In the genomic region with DNA sequence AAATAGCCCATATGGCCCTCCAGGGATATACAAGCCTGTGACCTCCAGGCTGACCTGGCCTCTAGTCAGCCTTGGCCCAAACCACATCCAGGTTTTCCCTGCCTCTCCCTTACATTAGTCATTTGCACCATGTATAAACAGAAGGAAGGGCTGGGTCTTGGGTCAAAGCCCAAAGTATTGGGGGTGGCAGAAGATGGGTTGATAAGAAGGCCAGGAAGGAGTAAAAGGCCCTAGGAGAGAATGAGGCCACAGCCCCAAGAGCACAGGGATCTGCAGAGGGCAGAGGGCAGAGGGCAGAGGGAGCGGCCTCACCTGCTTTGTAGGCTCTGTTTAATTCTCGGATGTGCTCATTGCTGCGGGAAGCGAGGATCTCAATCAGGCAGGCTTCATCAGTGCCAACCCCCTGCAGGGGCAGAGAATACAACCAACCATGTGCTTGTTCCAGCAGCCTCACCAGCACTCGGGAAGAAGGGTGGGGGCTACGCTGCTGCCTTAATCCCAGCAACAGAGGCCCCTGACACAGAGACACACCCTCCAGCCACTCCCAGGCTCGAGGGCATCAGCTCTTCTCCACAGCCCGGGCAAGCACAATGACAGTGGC, we compare ENCODE assay signal across 11 cellular contexts. TPM values are rescaled to one million over a fixed set of nuclear protein-coding genes. Genes with fewer than 3 reads are reported as not detected.
DNase-seq lines count a peak whose midpoint lies in the region; ATAC-seq and TF ChIP-seq lines count a peak whose summit lies in the region.
"Had no signal": no experiment of that assay in that cellular context is flagged by ENCODE, and none has a peak within 500 bp of the region (broad histone marks: within the 10 kb centered on the region; RNA-seq: fewer than 3 reads in every experiment).

No MANE protein-coding gene starts in this region.

- H2AFZ ChIP-seq in IMR-90 (replicated peaks; ENCODE audit: low read length, poor library complexity), result peak overlapping the region; percentile 23

- POLR2A ChIA-PET in IMR-90 (lab: Charles Lee; ENCODE audit: unreplicated experiment), result no interaction called here
- POLR2A ChIA-PET in naive thymus-derived CD8-positive, alpha-beta T cell (lab: Charles Lee), result no interaction called here

- H4K20me1 ChIP-seq in IMR-90 (ENCODE audit: insufficient read depth, low read length), result peaks cover 5% of the 10 kb centered on the region

- H4K8ac ChIP-seq in IMR-90 (ENCODE audit: low read depth in 2 of 2, low read length in 2 of 2) (peak overlapping the region in 1 of 2 experiments; percentile 68; a peak in 2 of 4 replicates), mesendoderm (ENCODE audit: low read depth, low read length) (no peak overlapping the region)

- H2BK15ac ChIP-seq in IMR-90 (ENCODE audit: low read depth, low read length) (peak overlapping the region; percentile 78; the same call in 1 of the 3 replicates), mesendoderm (replicated peaks; ENCODE audit: low read depth) (no peak overlapping the region)

- H3K23ac ChIP-seq in IMR-90 (ENCODE audit: low read depth, low read length) (peak overlapping the region; percentile 32; the same call in 1 of the 2 replicates), mesendoderm (ENCODE audit: low read length) (no peak overlapping the region)

- H2BK120ac ChIP-seq in IMR-90 (ENCODE audit: low read depth, low read length) (peak overlapping the region; percentile 83), mesendoderm (ENCODE audit: low read depth, low read length) (no peak overlapping the region)

- no peaks in the 10 kb centered on the region for H3K79me2 ChIP-seq in mesendoderm (ENCODE audit: control insufficient read depth, insufficient read depth, low read length)

- DNase-seq in ACHN, result peak; percentile 68
- peak; percentile 90 for DNase-seq in IMR-90
- no peak for DNase-seq in naive thymus-derived CD8-positive, alpha-beta T cell
- DNase-seq in GM19238 (ENCODE audit: insufficient read length, low spot score), result no peak
- no peak for DNase-seq in mesendoderm
- DNase-seq: amygdala, NCI-H1436, T-helper 9 cell had no signal

- H3K79me1 ChIP-seq in IMR-90 (ENCODE audit: low read depth in 1 of 2, low read length in 2 of 2) (peaks cover 20 to 92% of the 10 kb centered on the region in 2 experiments), mesendoderm (ENCODE audit: low read length) (no peaks in the 10 kb centered on the region)

- H3K14ac ChIP-seq in IMR-90 (replicated peaks; ENCODE audit: low read depth, low read length), result peak overlapping the region; percentile 67

- H3K18ac ChIP-seq in IMR-90 (ENCODE audit: low read depth, low read length), result no peak overlapping the region
- no peak overlapping the region for H3K18ac ChIP-seq in mesendoderm (ENCODE audit: low read length)

- peaks cover 91% of the 10 kb centered on the region for H3K4me1 Mint-ChIP-seq in dendritic cell treated with granulocyte-macrophage colony-stimulating factor and Interleukin-4, amounts not matched to agents 40 ng/mL and 50 ng/mL, for 4 days (ENCODE audit: low read depth)
- H3K4me1 Mint-ChIP-seq in naive thymus-derived CD8-positive, alpha-beta T cell, result peaks cover 4 to 17% (median 10%) of the 10 kb centered on the region in 4 donors

- no peaks in the 10 kb centered on the region for H3K27me3 Mint-ChIP-seq in dendritic cell treated with granulocyte-macrophage colony-stimulating factor and Interleukin-4, amounts not matched to agents 40 ng/mL and 50 ng/mL, for 4 days
- no peaks in the 10 kb centered on the region for H3K27me3 Mint-ChIP-seq in naive thymus-derived CD8-positive, alpha-beta T cell

- TF ChIP-seq POLR2A in IMR-90 (IDR thresholded peaks at IDR 0.05; ENCODE audit: low read depth, low read length), result no peak

- CTCF ChIA-PET in IMR-90 (lab: Yijun Ruan, JAX), result no interaction called here

- TF ChIP-seq CTCF in IMR-90 (conservative IDR thresholded peaks at IDR 0.05; ENCODE audit: low read depth, low read length), result no peak

- peak overlapping the region; percentile 1 for H2AK9ac ChIP-seq in IMR-90 (replicated peaks; ENCODE audit: low read depth, low read length, poor library complexity)

- H3K4me2 ChIP-seq in IMR-90 (ENCODE audit: low read depth, low read length) (peak overlapping the region; percentile 14; the same call in 1 of the 2 replicates), mesendoderm (ENCODE audit: low read length) (no peak overlapping the region)

- WGBS in IMR-90 (ENCODE audit: extremely low coverage in 2 of 2, insufficient read length in 1 of 2), 2 experiments, result 85% methylated on average over 4 of the region's 8 CpGs; no CpG with 5 or more reads in 1 of the 2 experiments
- WGBS in mesendoderm (ENCODE audit: extremely low coverage, insufficient coverage, low lambda C conversion rate), result no CpG with 5 or more reads among the region's 8 CpGs

- peak overlapping the region; percentile 46 for H3K27ac ChIP-seq in IMR-90 (ENCODE audit: insufficient read depth, low read length)
- H3K27ac ChIP-seq in mesendoderm (ENCODE audit: low read depth, low read length), result no peak overlapping the region

- H3K4me3 ChIP-seq in IMR-90 (ENCODE audit: insufficient read depth, low read depth, low read length) (no peak overlapping the region), mesendoderm (ENCODE audit: low read length) (no peak overlapping the region)

- peaks cover 42% of the 10 kb centered on the region for H3K4me1 ChIP-seq in IMR-90 (ENCODE audit: control insufficient read depth, insufficient read depth, low read length)
- H3K4me1 ChIP-seq in mesendoderm (ENCODE audit: control insufficient read depth, low read depth, low read length), result no peaks in the 10 kb centered on the region

- no peak overlapping the region for H3K4me3 Mint-ChIP-seq in dendritic cell treated with granulocyte-macrophage colony-stimulating factor and Interleukin-4, amounts not matched to agents 40 ng/mL and 50 ng/mL, for 4 days
- no peak overlapping the region for H3K4me3 Mint-ChIP-seq in naive thymus-derived CD8-positive, alpha-beta T cell

- peak overlapping the region; percentile 73 for H3K4ac ChIP-seq in IMR-90 (ENCODE audit: low read depth, low read length)
- no peak overlapping the region for H3K4ac ChIP-seq in mesendoderm (ENCODE audit: low read depth, low read length)

- peak overlapping the region; percentile 65 for H4K91ac ChIP-seq in IMR-90 (ENCODE audit: insufficient read depth, low read depth, low read length)

- no peaks in the 10 kb centered on the region for H3K9me3 Mint-ChIP-seq in dendritic cell treated with granulocyte-macrophage colony-stimulating factor and Interleukin-4, amounts not matched to agents 40 ng/mL and 50 ng/mL, for 4 days
- no peaks in the 10 kb centered on the region for H3K9me3 Mint-ChIP-seq in naive thymus-derived CD8-positive, alpha-beta T cell

- H2AK5ac ChIP-seq in IMR-90 (ENCODE audit: low read depth, low read length) (peak overlapping the region; percentile 96), mesendoderm (ENCODE audit: low read length) (no peak overlapping the region)

- intact Hi-C loops in IMR-90 (cut with micrococcal nuclease), result no loop called here
- intact Hi-C loops in dendritic cell treated with granulocyte-macrophage colony-stimulating factor and Interleukin-4, amounts not matched to agents 40 ng/mL and 50 ng/mL, for 4 days (cut with micrococcal nuclease), result no loop called here

- TF ChIP-seq RAD21 in IMR-90 (IDR thresholded peaks at IDR 0.05; ENCODE audit: low read length), result no peak; the same call in 1 of the 2 replicates

- peak overlapping the region; percentile 70 for H2BK20ac ChIP-seq in IMR-90 (ENCODE audit: low read depth, low read length)

- no peak overlapping the region; the same call in 1 of the 2 replicates for H3K56ac ChIP-seq in IMR-90 (ENCODE audit: extremely low read depth, insufficient read depth, low read length)
- no peak overlapping the region for H3K56ac ChIP-seq in mesendoderm (ENCODE audit: low read length)

- H3K9me1 ChIP-seq in IMR-90 (ENCODE audit: insufficient read depth, low read length), result peaks cover 45% of the 10 kb centered on the region

- H2BK5ac ChIP-seq in IMR-90 (ENCODE audit: low read depth, low read length, poor library complexity, severe bottlenecking) (peak overlapping the region; percentile 62), mesendoderm (ENCODE audit: low read length) (no peak overlapping the region)

- ATAC-seq in IMR-90 (ENCODE audit: low read depth), result peak; percentile 71
- ATAC-seq in naive thymus-derived CD8-positive, alpha-beta T cell, result no peak
- no peak for ATAC-seq in HG02852 (IDR thresholded peaks at IDR 0.05; ENCODE audit: unreplicated experiment)
- ATAC-seq in GM21515 (IDR thresholded peaks at IDR 0.05; ENCODE audit: unreplicated experiment), result no peak

- no peak overlapping the region for H4K5ac ChIP-seq in IMR-90 (ENCODE audit: low read depth, low read length)
- H4K5ac ChIP-seq in mesendoderm (ENCODE audit: low read length), result no peak overlapping the region

- H3K27me3 ChIP-seq in IMR-90 (ENCODE audit: control insufficient read depth, insufficient read depth, low read length), result no peaks in the 10 kb centered on the region
- H3K27me3 ChIP-seq in mesendoderm (ENCODE audit: insufficient read depth, low read length, poor library complexity), result no peaks in the 10 kb centered on the region

- no TSS peak for BruUV-seq in IMR-90 (replicated peaks; lab: Mats Ljungman, UMichigan)

- H3K27ac Mint-ChIP-seq in dendritic cell treated with granulocyte-macrophage colony-stimulating factor and Interleukin-4, amounts not matched to agents 40 ng/mL and 50 ng/mL, for 4 days, result peak overlapping the region; percentile 16
- peak overlapping the region in 9 of 10 donors; percentile 11 to 80 (median 53) for H3K27ac Mint-ChIP-seq in naive thymus-derived CD8-positive, alpha-beta T cell

- H3K36me3 Mint-ChIP-seq in dendritic cell treated with granulocyte-macrophage colony-stimulating factor and Interleukin-4, amounts not matched to agents 40 ng/mL and 50 ng/mL, for 4 days (ENCODE audit: low read depth), result peaks cover 100% of the 10 kb centered on the region
- H3K36me3 Mint-ChIP-seq in naive thymus-derived CD8-positive, alpha-beta T cell, result peaks cover 0 to 92% (median 8%) of the 10 kb centered on the region in 3 donors

- in situ Hi-C loops in ACHN (cut with HindIII; ENCODE audit: low pct_ligation_motif_present, low pct_unique_long_range_greater_than_20kb, low sequenced_read_pairs), result no loop called here
- in situ Hi-C loops in IMR-90 (cut with MboI; ENCODE audit: low sequenced_read_pairs), result loop anchor here (25.0 kb wide), 1 partner anchor 298 kb away; the partner anchor contains the start of gene TSPAN14

- no peaks in the 10 kb centered on the region for H3K9me3 ChIP-seq in IMR-90 (ENCODE audit: control insufficient read depth, insufficient read depth, low read length)

- H3K9ac ChIP-seq in IMR-90 (ENCODE audit: low read depth, low read length) (no peak overlapping the region), mesendoderm (ENCODE audit: low read length) (no peak overlapping the region)

- H3K36me3 ChIP-seq in IMR-90 (ENCODE audit: control insufficient read depth, insufficient read depth, low read length) (peaks cover 58% of the 10 kb centered on the region), mesendoderm (ENCODE audit: control insufficient read depth, insufficient read depth, low read length) (no peaks in the 10 kb centered on the region)

- dilution Hi-C loops in IMR-90 (cut with HindIII; ENCODE audit: low sequenced_read_pairs, unreplicated experiment), result no loop called here

RNA-seq across cellular contexts. Expression of gene PLAC9, which starts 31.3 kb away (rescaled TPM):
- total RNA-seq in IMR-90 (2012; rRNA removed), result 1.6 and 1.9 TPM in 2 replicates
- polyA plus RNA-seq in IMR-90 (2012; rRNA removed), result 12.2 and 15.6 TPM in 2 replicates
- polyA plus RNA-seq in IMR-90 (2012; cell fraction: cytosol; rRNA removed), result 8.4 and 13.4 TPM in 2 replicates
- polyA plus RNA-seq in IMR-90 (2012; cell fraction: nucleus; rRNA removed; ENCODE audit: low replicate concordance), result 2.1 and 3.1 TPM in 2 replicates
- total RNA-seq in naive thymus-derived CD8-positive, alpha-beta T cell, result not detected
- under 1 TPM in 1 of 3 donors, not detected in 2; 0.32 TPM for polyA plus RNA-seq in naive thymus-derived CD8-positive, alpha-beta T cell
- 18.5 TPM for polyA plus RNA-seq in mesendoderm (2013, experiment 1 of 2)
- 19.5 TPM for polyA plus RNA-seq in mesendoderm (2013, experiment 2 of 2)

RNA-seq across cellular contexts. Expression of gene ANXA11, which starts 41.5 kb away (rescaled TPM):
- 39.4 and 40.8 TPM in 2 replicates for total RNA-seq in IMR-90 (2012; rRNA removed)
- 109 and 114 TPM in 2 replicates for polyA plus RNA-seq in IMR-90 (2012; rRNA removed)
- 104 and 105 TPM in 2 replicates for polyA plus RNA-seq in IMR-90 (2012; cell fraction: cytosol; rRNA removed)
- polyA plus RNA-seq in IMR-90 (2012; cell fraction: nucleus; rRNA removed; ENCODE audit: low replicate concordance), result 86.2 and 114 TPM in 2 replicates
- 100 to 1,000 TPM; 199 to 225 TPM for total RNA-seq in naive thymus-derived CD8-positive, alpha-beta T cell
- 100 to 1,000 TPM; 199 to 294 (median 265) TPM for polyA plus RNA-seq in naive thymus-derived CD8-positive, alpha-beta T cell
- polyA plus RNA-seq in mesendoderm (2013, experiment 1 of 2), result 235 TPM
- 239 TPM for polyA plus RNA-seq in mesendoderm (2013, experiment 2 of 2)

Comparison
In these comparisons a context has a peak if more than half of its experiments do, and no peak if none do; other contexts are left out.
1. DNase-seq: peak in ACHN (single experiment) and IMR-90 (single experiment); none in naive thymus-derived CD8-positive, alpha-beta T cell (0 of 10), GM19238 (single experiment) and mesendoderm (single experiment).